Comparison of ENCODE assay signal across 10 cellular contexts in the genomic region with DNA sequence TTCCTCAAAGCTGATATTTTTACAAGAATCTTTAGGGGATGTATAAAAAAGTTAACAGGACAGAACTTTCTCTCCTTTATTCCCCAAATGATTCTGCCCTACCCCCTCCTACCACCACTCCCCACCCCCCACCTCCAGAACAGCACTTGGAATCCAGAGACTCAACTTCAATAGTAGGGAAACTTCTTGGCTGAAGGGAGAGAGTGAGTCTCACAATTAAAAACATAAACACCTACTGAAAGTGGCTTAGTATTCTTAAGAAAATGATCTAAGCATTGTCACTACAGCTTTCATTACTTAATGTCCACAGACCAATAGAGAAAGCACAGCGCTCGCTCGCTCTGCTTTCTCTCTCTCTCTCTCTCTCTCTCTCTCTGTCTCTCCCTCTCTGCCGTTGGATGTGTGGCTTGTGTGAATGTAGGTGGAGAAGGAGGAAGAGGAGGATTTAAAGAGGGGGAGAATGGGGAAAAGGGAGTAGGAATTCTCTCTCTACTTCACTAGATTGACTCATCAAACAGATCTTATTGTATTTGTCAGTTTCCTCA. TPM values are rescaled to one million over a fixed set of nuclear protein-coding genes. Genes with fewer than 3 reads are reported as not detected.
DNase-seq lines count a peak whose midpoint lies in the region; ATAC-seq and TF ChIP-seq lines count a peak whose summit lies in the region.
"Had no signal": no experiment of that assay in that cellular context is flagged by ENCODE, and none has a peak within 500 bp of the region (broad histone marks: within the 10 kb centered on the region; RNA-seq: fewer than 3 reads in every experiment).

No MANE protein-coding gene starts in this region.

- peak overlapping the region; percentile 4 for H3K27ac ChIP-seq in endodermal cell (ENCODE audit: low read depth, low read length)
- H3K27ac ChIP-seq in naive thymus-derived CD4-positive, alpha-beta T cell (ENCODE audit: low read depth, low read length): no peak overlapping the region

- H3K27me3 ChIP-seq in endodermal cell (ENCODE audit: control insufficient read depth, insufficient read depth, low read length, poor library complexity, severe bottlenecking): no peaks in the 10 kb centered on the region
- no peaks in the 10 kb centered on the region for H3K27me3 ChIP-seq in naive thymus-derived CD4-positive, alpha-beta T cell (ENCODE audit: control insufficient read depth in 2 of 2, insufficient read depth in 2 of 2, low read length in 2 of 2)

- peaks cover 42% of the 10 kb centered on the region for H3K4me1 Mint-ChIP-seq in endodermal cell
- peaks cover 2 to 45% (median 31%) of the 10 kb centered on the region in 7 donors for H3K4me1 Mint-ChIP-seq in naive thymus-derived CD4-positive, alpha-beta T cell
- no peaks in the 10 kb centered on the region for H3K4me1 Mint-ChIP-seq in effector memory CD8-positive, alpha-beta T cell (ENCODE audit: low read depth in 2 of 2)

- TF ChIP-seq CTCF in endodermal cell (conservative IDR thresholded peaks at IDR 0.05): no peak

- CTCF ChIA-PET in naive thymus-derived CD4-positive, alpha-beta T cell (lab: Charles Lee): no interaction called here

- no peaks in the 10 kb centered on the region for H3K27me3 Mint-ChIP-seq in endodermal cell (ENCODE audit: insufficient read depth)
- peaks cover 0 to 21% (median 5%) of the 10 kb centered on the region in 5 donors for H3K27me3 Mint-ChIP-seq in naive thymus-derived CD4-positive, alpha-beta T cell
- no peaks in the 10 kb centered on the region for H3K27me3 Mint-ChIP-seq in effector memory CD8-positive, alpha-beta T cell

- intact Hi-C loops in naive thymus-derived CD4-positive, alpha-beta T cell (cut with micrococcal nuclease): loop anchor here in 1 of 2 donors (10.0 kb wide), 1 partner anchor 101 kb away; no protein-coding TSS in a partner anchor

- H3K9ac ChIP-seq in endodermal cell (ENCODE audit: extremely low read depth, low read length, poor library complexity, severe bottlenecking): no peak overlapping the region

- peaks cover 9% of the 10 kb centered on the region for H3K4me1 ChIP-seq in endodermal cell (ENCODE audit: control insufficient read depth, insufficient read depth, low read length)
- H3K4me1 ChIP-seq in naive thymus-derived CD4-positive, alpha-beta T cell (ENCODE audit: control insufficient read depth in 2 of 2, insufficient read depth in 2 of 2, low read length in 2 of 2): peaks cover 0 to 7% of the 10 kb centered on the region in 2 donors

- no peaks in the 10 kb centered on the region for H3K36me3 ChIP-seq in endodermal cell (ENCODE audit: control insufficient read depth, insufficient read depth, low read length)
- no peaks in the 10 kb centered on the region for H3K36me3 ChIP-seq in naive thymus-derived CD4-positive, alpha-beta T cell (ENCODE audit: control insufficient read depth in 2 of 3, insufficient read depth in 3 of 3, low read length in 3 of 3)

- no peaks in the 10 kb centered on the region for H3K36me3 Mint-ChIP-seq in endodermal cell (ENCODE audit: low read depth)
- H3K36me3 Mint-ChIP-seq in naive thymus-derived CD4-positive, alpha-beta T cell: no peaks in the 10 kb centered on the region
- H3K36me3 Mint-ChIP-seq in effector memory CD8-positive, alpha-beta T cell (ENCODE audit: insufficient read depth): no peaks in the 10 kb centered on the region

- no peaks in the 10 kb centered on the region for H3K9me3 ChIP-seq in endodermal cell (ENCODE audit: control insufficient read depth, low read length)
- H3K9me3 ChIP-seq in naive thymus-derived CD4-positive, alpha-beta T cell (ENCODE audit: control insufficient read depth in 2 of 3, low read length in 3 of 3): no peaks in the 10 kb centered on the region

- POLR2A ChIA-PET in naive thymus-derived CD4-positive, alpha-beta T cell (lab: Charles Lee): no interaction called here

- no peak for ATAC-seq in naive thymus-derived CD4-positive, alpha-beta T cell
- no peak for ATAC-seq in HG03469 (IDR thresholded peaks at IDR 0.05; ENCODE audit: unreplicated experiment)
- no peak for ATAC-seq in HG02798 (IDR thresholded peaks at IDR 0.05; ENCODE audit: poor library complexity, unreplicated experiment)
- no peak for ATAC-seq in effector memory CD8-positive, alpha-beta T cell (replicated peaks)

- WGBS in endodermal cell (ENCODE audit: insufficient coverage in 1 of 2, insufficient read length in 1 of 2), 2 experiments: 20% methylated on average over 2 of the region's 4 CpGs; no CpG with 5 or more reads in 1 of the 2 experiments

- DNase-seq in AML-193 (lab: John Stamatoyannopoulos, UW) (peak; percentile 15 to 28), M059J (ENCODE audit: low read depth) (peak; percentile 61), endodermal cell (peak; percentile 57)
- no peak for DNase-seq in naive thymus-derived CD4-positive, alpha-beta T cell
- DNase-seq in activated CD8-positive, alpha-beta memory T cell treated with anti-CD3 and anti-CD28 coated beads, Interleukin-2, amount 50 U/mL, for 4 hours: no peak
- no peak for DNase-seq in effector memory CD8-positive, alpha-beta T cell
- DNase-seq: cerebellar nuclear complex, NCI-H1092 treated with DMSO at 0.1 percent for 48 hours had no signal

- peak overlapping the region; percentile 65 for H3K27ac Mint-ChIP-seq in endodermal cell
- peak overlapping the region in 1 of 9 donors; percentile 48 for H3K27ac Mint-ChIP-seq in naive thymus-derived CD4-positive, alpha-beta T cell
- no peak overlapping the region for H3K27ac Mint-ChIP-seq in effector memory CD8-positive, alpha-beta T cell

- peak overlapping the region; percentile 94 for H3K4me3 ChIP-seq in endodermal cell (ENCODE audit: low read length)
- H3K4me3 ChIP-seq in naive thymus-derived CD4-positive, alpha-beta T cell (ENCODE audit: low read length): no peak overlapping the region

- H3K9me3 Mint-ChIP-seq in endodermal cell: no peaks in the 10 kb centered on the region
- H3K9me3 Mint-ChIP-seq in naive thymus-derived CD4-positive, alpha-beta T cell: peaks cover 0 to 8% (median 0%) of the 10 kb centered on the region in 11 donors
- peaks cover 0 to 9% of the 10 kb centered on the region in 2 donors for H3K9me3 Mint-ChIP-seq in effector memory CD8-positive, alpha-beta T cell

- H3K4me3 Mint-ChIP-seq in endodermal cell: peak overlapping the region; percentile 86
- H3K4me3 Mint-ChIP-seq in naive thymus-derived CD4-positive, alpha-beta T cell: peak overlapping the region; percentile 46 to 99 (median 95)
- no peak overlapping the region for H3K4me3 Mint-ChIP-seq in effector memory CD8-positive, alpha-beta T cell

RNA-seq across cellular contexts. Expression of a gene that starts 1.5 kb away (rescaled TPM):
- total RNA-seq in M059J (2014; rRNA removed; shearing (Covaris generic)): 13.6 and 20.1 TPM in 2 replicates
- 10 to 100 TPM; 43.5 to 72.8 TPM for total RNA-seq in endodermal cell
- polyA plus RNA-seq in endodermal cell (2013, experiment 1 of 2): 36.0 TPM
- 34.7 TPM for polyA plus RNA-seq in endodermal cell (2013, experiment 2 of 2)
- 1 to 10 TPM in 4 of 5 experiments, under 1 TPM in 1; 0.29 to 3.0 (median 1.6) TPM for total RNA-seq in naive thymus-derived CD4-positive, alpha-beta T cell
- polyA plus RNA-seq in naive thymus-derived CD4-positive, alpha-beta T cell: under 1 TPM; 0.37 to 0.67 TPM

Comparison
In these comparisons a context has a peak if more than half of its experiments do, and no peak if none do; other contexts are left out.
1. DNase-seq: peak in AML-193 (2 of 2), M059J (single experiment) and endodermal cell (single experiment); none in naive thymus-derived CD4-positive, alpha-beta T cell (0 of 9), activated CD8-positive, alpha-beta memory T cell treated with anti-CD3 and anti-CD28 coated beads, Interleukin-2, amount 50 U/mL, for 4 hours (single experiment) and effector memory CD8-positive, alpha-beta T cell (0 of 3).
2. H3K4me3 Mint-ChIP-seq: peak in endodermal cell (single experiment) and naive thymus-derived CD4-positive, alpha-beta T cell (10 of 10); none in effector memory CD8-positive, alpha-beta T cell (0 of 2).